Comparison of ENCODE assay signal across 10 cellular contexts in the genomic region with DNA sequence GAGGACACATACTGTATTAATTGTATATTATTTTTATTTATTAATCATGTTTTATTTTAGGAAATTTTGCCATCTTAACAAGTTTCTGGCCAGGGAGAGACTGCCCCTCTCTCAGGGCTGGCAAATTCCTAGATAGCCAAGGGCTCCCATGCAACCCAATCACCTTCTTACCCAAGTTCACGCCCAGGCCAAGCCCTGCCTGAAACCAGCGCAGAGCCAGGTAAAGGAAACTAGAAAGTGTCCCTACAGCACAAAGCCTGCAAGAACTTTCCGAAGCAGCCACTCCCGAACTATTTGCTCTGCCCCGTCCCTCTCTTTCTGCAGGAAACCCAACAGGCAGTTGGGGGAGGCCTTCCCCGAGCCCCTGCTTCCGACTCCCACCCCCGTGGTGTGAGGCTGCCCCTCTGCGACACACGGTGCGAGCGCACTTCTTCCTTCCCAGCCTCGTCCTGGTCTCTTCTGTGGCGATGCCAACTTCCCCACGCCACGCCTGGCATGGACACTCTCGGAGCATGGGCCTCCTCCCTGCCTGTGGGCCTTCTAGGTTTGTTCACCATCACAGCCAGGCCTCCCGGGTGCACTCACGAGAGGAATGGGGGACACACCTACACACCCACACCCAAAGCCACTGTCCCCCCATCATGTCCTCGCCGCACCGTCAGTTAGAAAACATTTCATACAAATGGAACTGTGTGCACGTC.
DNase-seq lines count a peak whose midpoint lies in the region; ATAC-seq and TF ChIP-seq lines count a peak whose summit lies in the region.
"Had no signal": no experiment of that assay in that cellular context is flagged by ENCODE, and none has a peak within 500 bp of the region (broad histone marks: within the 10 kb centered on the region; RNA-seq: fewer than 3 reads in every experiment).

No MANE protein-coding gene starts in this region.

- H3K27ac Mint-ChIP-seq in T-helper 1 cell treated with Interleukin-12 subunit alpha and Interleukin-12 subunit beta and Interleukin-4 antibody, amounts not matched to agents 30 μg/mL and 1 μg/mL, for 36 hours = peak overlapping the region; percentile 99
- H3K27ac Mint-ChIP-seq in effector memory CD8-positive, alpha-beta T cell = peak overlapping the region; percentile 90 to 97
- H3K27ac Mint-ChIP-seq in neural progenitor cell = peak overlapping the region; percentile 95

- H3K4me1 ChIP-seq in Panc1 (ENCODE audit: control insufficient read depth, insufficient read depth, low read length) (peaks cover 93% of the 10 kb centered on the region), neural progenitor cell (peaks cover 27% of the 10 kb centered on the region)

- no peak overlapping the region for H3K4me2 ChIP-seq in neural progenitor cell

- H3K36me3 ChIP-seq in Panc1 (ENCODE audit: control insufficient read depth, insufficient read depth, low read length) (no peaks in the 10 kb centered on the region), neural progenitor cell (no peaks in the 10 kb centered on the region)

- no peak for DNase-seq in T-helper 1 cell
- DNase-seq in Panc1 (ENCODE audit: low read depth, low spot score) = no peak
- DNase-seq in effector memory CD8-positive, alpha-beta T cell = no peak
- no peak for DNase-seq in neural progenitor cell (ENCODE audit: low spot score)
- DNase-seq in NCI-H510A (lab: John Stamatoyannopoulos, UW) = no peak
- no peak for DNase-seq in NCI-H2196 (lab: John Stamatoyannopoulos, UW; ENCODE audit: unreplicated experiment)
- DNase-seq in inferior parietal cortex (ENCODE audit: extremely low spot score) = no peak
- DNase-seq: islet precursor cell had no signal

- H4K20me1 ChIP-seq in neural progenitor cell (ENCODE audit: low read depth) = peaks cover 100% of the 10 kb centered on the region

- no peaks in the 10 kb centered on the region for H3K9me3 Mint-ChIP-seq in T-helper 1 cell treated with Interleukin-12 subunit alpha and Interleukin-12 subunit beta and Interleukin-4 antibody, amounts not matched to agents 30 μg/mL and 1 μg/mL, for 36 hours
- no peaks in the 10 kb centered on the region for H3K9me3 Mint-ChIP-seq in effector memory CD8-positive, alpha-beta T cell
- H3K9me3 Mint-ChIP-seq in neural progenitor cell = no peaks in the 10 kb centered on the region

- H3K36me3 Mint-ChIP-seq in T-helper 1 cell treated with Interleukin-12 subunit alpha and Interleukin-12 subunit beta and Interleukin-4 antibody, amounts not matched to agents 30 μg/mL and 1 μg/mL, for 36 hours (ENCODE audit: low read depth) = peaks cover 36% of the 10 kb centered on the region
- H3K36me3 Mint-ChIP-seq in effector memory CD8-positive, alpha-beta T cell (ENCODE audit: insufficient read depth) = peaks cover 59% of the 10 kb centered on the region
- H3K36me3 Mint-ChIP-seq in neural progenitor cell = peaks cover 5% of the 10 kb centered on the region

- POLR2A ChIA-PET in Panc1 (lab: Charles Lee) = no interaction called here

- ATAC-seq in Panc1 = no peak
- no peak for ATAC-seq in effector memory CD8-positive, alpha-beta T cell (replicated peaks)

- H3F3A ChIP-seq in neural progenitor cell (ENCODE audit: low read depth) = peaks cover 15% of the 10 kb centered on the region

- H3K4me1 Mint-ChIP-seq in T-helper 1 cell treated with Interleukin-12 subunit alpha and Interleukin-12 subunit beta and Interleukin-4 antibody, amounts not matched to agents 30 μg/mL and 1 μg/mL, for 36 hours (ENCODE audit: low read depth) = peaks cover 78% of the 10 kb centered on the region
- peaks cover 85 to 91% of the 10 kb centered on the region in 2 donors for H3K4me1 Mint-ChIP-seq in effector memory CD8-positive, alpha-beta T cell (ENCODE audit: low read depth in 2 of 2)
- H3K4me1 Mint-ChIP-seq in neural progenitor cell = peaks cover 59% of the 10 kb centered on the region

- no peaks in the 10 kb centered on the region for H3K27me3 Mint-ChIP-seq in T-helper 1 cell treated with Interleukin-12 subunit alpha and Interleukin-12 subunit beta and Interleukin-4 antibody, amounts not matched to agents 30 μg/mL and 1 μg/mL, for 36 hours (ENCODE audit: low read depth)
- no peaks in the 10 kb centered on the region for H3K27me3 Mint-ChIP-seq in effector memory CD8-positive, alpha-beta T cell
- peaks cover 10% of the 10 kb centered on the region for H3K27me3 Mint-ChIP-seq in neural progenitor cell (ENCODE audit: insufficient read depth, low read depth)

- H3K9me3 ChIP-seq in Panc1 (ENCODE audit: control insufficient read depth, insufficient read depth, low read depth, low read length) (no peaks in the 10 kb centered on the region), neural progenitor cell (ENCODE audit: low read depth) (no peaks in the 10 kb centered on the region)

- TF ChIP-seq CTCF in Panc1 (IDR thresholded peaks at IDR 0.05) (no peak), neural progenitor cell (IDR thresholded peaks at IDR 0.05) (no peak)

- no peak overlapping the region for H3K4me3 ChIP-seq in Panc1 (ENCODE audit: low read depth in 2 of 2, low read length in 2 of 2)
- H3K4me3 ChIP-seq in neural progenitor cell = no peak overlapping the region

- H3K4me3 Mint-ChIP-seq in T-helper 1 cell treated with Interleukin-12 subunit alpha and Interleukin-12 subunit beta and Interleukin-4 antibody, amounts not matched to agents 30 μg/mL and 1 μg/mL, for 36 hours = peak overlapping the region; percentile 47
- peak overlapping the region; percentile 77 to 92 for H3K4me3 Mint-ChIP-seq in effector memory CD8-positive, alpha-beta T cell
- no peak overlapping the region for H3K4me3 Mint-ChIP-seq in neural progenitor cell

- H3K9ac ChIP-seq in neural progenitor cell = no peak overlapping the region
- H3K9ac ChIP-seq: parathyroid adenoma had no signal

- CTCF ChIA-PET in Panc1 (lab: Charles Lee) = no interaction called here

- H3K27me3 ChIP-seq in Panc1 (ENCODE audit: control insufficient read depth, insufficient read depth, low read length) (no peaks in the 10 kb centered on the region), neural progenitor cell (no peaks in the 10 kb centered on the region)

- peaks cover 100% of the 10 kb centered on the region for H3K79me2 ChIP-seq in neural progenitor cell (ENCODE audit: low read depth)

- BruUV-seq in Panc1 (replicated peaks; lab: Mats Ljungman, UMichigan) = no TSS peak

- in situ Hi-C loops in Panc1 (cut with HindIII; ENCODE audit: low pct_unique_long_range_greater_than_20kb, low sequenced_read_pairs) = no loop called here

- intact Hi-C loops in Panc1 (cut with micrococcal nuclease; ENCODE audit: unreplicated experiment) = no loop called here

- H3K27ac ChIP-seq in Panc1 (ENCODE audit: low read length) (peak overlapping the region; percentile 86), neural progenitor cell (no peak overlapping the region)
- H3K27ac ChIP-seq: parathyroid adenoma had no signal

- H2AFZ ChIP-seq in neural progenitor cell (replicated peaks) = no peak overlapping the region
- H2AFZ ChIP-seq: parathyroid adenoma had no signal
